In the genomic region with DNA sequence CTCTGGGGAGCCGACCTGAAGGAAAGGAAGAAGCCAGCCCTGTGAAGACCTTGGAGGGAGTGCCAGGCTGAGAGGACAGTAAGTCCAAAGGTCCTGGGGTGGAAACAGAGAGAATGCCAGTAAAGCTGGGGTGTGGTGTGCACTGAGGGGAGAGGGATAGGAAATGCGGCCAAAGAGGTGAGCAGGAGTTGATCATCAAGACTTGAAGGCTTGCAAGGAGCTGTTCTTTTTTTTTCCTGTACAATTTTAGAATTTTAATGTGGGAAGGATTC, we compare ENCODE assay signal across 17 cellular contexts.
DNase-seq lines count a peak whose midpoint lies in the region; ATAC-seq, FAIRE-seq and TF ChIP-seq lines count a peak whose summit lies in the region.
"Had no signal": no experiment of that assay in that cellular context is flagged by ENCODE, and none has a peak within 500 bp of the region (broad histone marks: within the 10 kb centered on the region; RNA-seq: fewer than 3 reads in every experiment).

No MANE protein-coding gene starts in this region.

- no peak overlapping the region for H3K9ac ChIP-seq in astrocyte (ENCODE audit: low read length)
- H3K9ac ChIP-seq in mucosa of rectum (ENCODE audit: low read depth in 1 of 2, low read length in 2 of 2), result no peak overlapping the region

- in situ Hi-C loops in transverse colon (cut with MboI; ENCODE audit: low pct_ligation_motif_present in 1 of 4, low pct_unique_long_range_greater_than_20kb in 1 of 4, low sequenced_read_pairs in 3 of 4), result loop anchor here (5.0 to 25.0 kb wide), 4 partner anchors 210 to 470 kb away; partner anchors contain the start of gene C3orf49 (in 3 of the 4)

- no peak overlapping the region for H3K4me3 Mint-ChIP-seq in astrocyte (ENCODE audit: unreplicated experiment)
- H3K4me3 Mint-ChIP-seq: CD4-positive, alpha-beta T cell; GM23338 had no signal

- ATAC-seq in left colon (peak; percentile 92), HG03097 (IDR thresholded peaks at IDR 0.05; ENCODE audit: low FRiP score, unreplicated experiment) (no peak), HG03139 (IDR thresholded peaks at IDR 0.05; ENCODE audit: unreplicated experiment) (no peak)
- ATAC-seq: GM23338 had no signal

- peak overlapping the region; percentile 81 for H3K27ac Mint-ChIP-seq in astrocyte (ENCODE audit: unreplicated experiment)
- H3K27ac Mint-ChIP-seq: CD4-positive, alpha-beta T cell; GM23338 had no signal

- H2AFZ ChIP-seq in astrocyte (ENCODE audit: low read depth, low read length), result no peak overlapping the region
- H2AFZ ChIP-seq: GM23338 had no signal

- no peak for TF ChIP-seq EP300 in transverse colon (IDR thresholded peaks at IDR 0.05; ENCODE audit: low read depth)

- TF ChIP-seq CTCF in astrocyte (IDR thresholded peaks at IDR 0.05; ENCODE audit: insufficient read depth, low read depth, low read length), result no peak
- TF ChIP-seq CTCF in transverse colon (IDR thresholded peaks at IDR 0.05), result no peak

- DNase-seq in astrocyte (ENCODE audit: low read depth) (no peak), left colon (peak; percentile 39 to 74), transverse colon (peak; percentile 71), amniotic stem cell (lab: John Stamatoyannopoulos, UW) (no peak), DMS79 (lab: John Stamatoyannopoulos, UW) (no peak)
- DNase-seq: AML-193; Caco-2; CD4-positive, alpha-beta T cell; GDM1; KG1 had no signal

- H3K9me3 Mint-ChIP-seq in astrocyte (ENCODE audit: unreplicated experiment), result no peaks in the 10 kb centered on the region
- H3K9me3 Mint-ChIP-seq: CD4-positive, alpha-beta T cell; GM23338 had no signal

- H3K79me2 ChIP-seq in astrocyte (ENCODE audit: insufficient read depth, low read length), result no peaks in the 10 kb centered on the region

- H3K9me3 ChIP-seq in astrocyte (ENCODE audit: insufficient read depth, low read depth, low read length) (no peaks in the 10 kb centered on the region), mucosa of rectum (ENCODE audit: control insufficient read depth in 2 of 2, low read length in 2 of 2) (no peaks in the 10 kb centered on the region), transverse colon (no peaks in the 10 kb centered on the region)
- H3K9me3 ChIP-seq: A549, Caco-2 had no signal

- no peaks in the 10 kb centered on the region for H3K27me3 ChIP-seq in astrocyte (ENCODE audit: insufficient read depth, low read length)
- H3K27me3 ChIP-seq in mucosa of rectum (ENCODE audit: control insufficient read depth in 2 of 2, insufficient read depth in 2 of 2, low read length in 2 of 2), result no peaks in the 10 kb centered on the region
- H3K27me3 ChIP-seq in transverse colon, result no peaks in the 10 kb centered on the region

- no peaks in the 10 kb centered on the region for H3K36me3 Mint-ChIP-seq in astrocyte (ENCODE audit: low read depth, unreplicated experiment)

- H4K20me1 ChIP-seq in astrocyte (ENCODE audit: insufficient read depth, low read length), result no peaks in the 10 kb centered on the region

- no peak for TF ChIP-seq POLR2A in transverse colon (IDR thresholded peaks at IDR 0.05)

- 35 to 40% methylated on average over 2 of the region's 2 CpGs for WGBS in transverse colon (ENCODE audit: low coverage in 1 of 2), 2 donors

- peaks cover 28% of the 10 kb centered on the region for H3K4me1 Mint-ChIP-seq in astrocyte (ENCODE audit: low read depth, unreplicated experiment)

- no peak overlapping the region for H3K4me3 ChIP-seq in astrocyte (ENCODE audit: insufficient read depth, low read depth, low read length)
- peak overlapping the region; percentile 31 to 34 for H3K4me3 ChIP-seq in mucosa of rectum (ENCODE audit: low read length in 2 of 2)
- no peak overlapping the region for H3K4me3 ChIP-seq in transverse colon
- H3K4me3 ChIP-seq: A549, GM23338 had no signal

- intact Hi-C loops in left colon (cut with DNase I, micrococcal nuclease), result loop anchor here in 1 of 2 donors (5.0 kb wide), 1 partner anchor 465 kb away; the partner anchor contains the start of gene C3orf49
- intact Hi-C loops in transverse colon (cut with DNase I; ENCODE audit: low total_unique reads), result loop anchor here (5.0 kb wide), 1 partner anchor 465 kb away; the partner anchor contains the start of gene C3orf49

- H3K4me2 ChIP-seq in astrocyte (ENCODE audit: low read length), result no peak overlapping the region
- H3K4me2 ChIP-seq: A549, GM23338 had no signal

- FAIRE-seq in astrocyte (lab: Jason Lieb, UNC), result no peak
- FAIRE-seq: A549, H54 had no signal

- H3K4me1 ChIP-seq in astrocyte (ENCODE audit: insufficient read depth, low read length) (peaks cover 14% of the 10 kb centered on the region), mucosa of rectum (ENCODE audit: control insufficient read depth in 2 of 2, insufficient read depth in 2 of 2, low read length in 2 of 2) (peaks cover 7 to 21% of the 10 kb centered on the region in 2 donors), transverse colon (peaks cover 0 to 26% (median 5%) of the 10 kb centered on the region in 4 donors)
- H3K4me1 ChIP-seq: A549, Caco-2 had no signal

- H3K36me3 ChIP-seq in astrocyte (ENCODE audit: insufficient read depth, low read length) (no peaks in the 10 kb centered on the region), mucosa of rectum (ENCODE audit: control insufficient read depth in 2 of 2, insufficient read depth in 2 of 2, low read length in 2 of 2) (no peaks in the 10 kb centered on the region), transverse colon (no peaks in the 10 kb centered on the region)

- H3K27me3 Mint-ChIP-seq in astrocyte (ENCODE audit: low read depth, unreplicated experiment), result peaks cover 3% of the 10 kb centered on the region

- H3K27ac ChIP-seq in astrocyte (ENCODE audit: low read depth, low read length) (no peak overlapping the region), mucosa of rectum (ENCODE audit: low read depth in 2 of 2, low read length in 2 of 2) (peak overlapping the region; percentile 60 to 63), transverse colon (peak overlapping the region; percentile 11 to 50 (median 30))
- H3K27ac ChIP-seq: A549, C4-2B had no signal

Comparison
In these comparisons a context has a peak if more than half of its experiments do, and no peak if none do; other contexts are left out.
1. DNase-seq: peak in left colon (2 of 2) and transverse colon (single experiment); none in astrocyte (single experiment), amniotic stem cell (single experiment) and DMS79 (single experiment).
2. H3K4me3 ChIP-seq: peak in mucosa of rectum (2 of 2); none in astrocyte (single experiment) and transverse colon (0 of 4).